ENCODE assay signal across 19 cellular contexts in genomic region chr1:4974981-4975685, GRCh38.
DNase-seq lines count a peak whose midpoint lies in the region; ATAC-seq and TF ChIP-seq lines count a peak whose summit lies in the region.
"Had no signal": no experiment of that assay in that cellular context is flagged by ENCODE, and none has a peak within 500 bp of the region (broad histone marks: within the 10 kb centered on the region; RNA-seq: fewer than 3 reads in every experiment).

No MANE protein-coding gene starts in this region.

- H3K4me3 ChIP-seq in ovary = no peak overlapping the region
- H3K4me3 ChIP-seq: A549, BLaER1 had no signal

- H3K9me3 ChIP-seq in ovary = no peaks in the 10 kb centered on the region
- H3K9me3 ChIP-seq: A549, BLaER1 had no signal

- no peak overlapping the region for H3K4me3 Mint-ChIP-seq in type B pancreatic cell
- H3K4me3 Mint-ChIP-seq: CD14-positive monocyte; CD4-positive, alpha-beta memory T cell; HFFc6 had no signal

- 85 to 88% (median 86%) methylated on average over 12 of the region's 12 CpGs for WGBS in ovary, 3 donors

- H3K27ac Mint-ChIP-seq in type B pancreatic cell = no peak overlapping the region
- H3K27ac Mint-ChIP-seq: CD14-positive monocyte; CD4-positive, alpha-beta memory T cell; HFFc6 had no signal

- no peaks in the 10 kb centered on the region for H3K36me3 Mint-ChIP-seq in type B pancreatic cell
- H3K36me3 Mint-ChIP-seq: CD14-positive monocyte; CD4-positive, alpha-beta memory T cell had no signal

- no peaks in the 10 kb centered on the region for H3K4me1 Mint-ChIP-seq in type B pancreatic cell (ENCODE audit: unreplicated experiment)
- H3K4me1 Mint-ChIP-seq: CD14-positive monocyte had no signal

- TF ChIP-seq CTCF in type B pancreatic cell (conservative IDR thresholded peaks at IDR 0.05) (no peak), ovary (IDR thresholded peaks at IDR 0.05) (no peak)

- H3K4me1 ChIP-seq in ovary (ENCODE audit: insufficient read depth) = peaks cover 17% of the 10 kb centered on the region
- H3K4me1 ChIP-seq: A549, BLaER1 had no signal

- H3K27me3 ChIP-seq in ovary = no peaks in the 10 kb centered on the region
- H3K27me3 ChIP-seq: BLaER1 had no signal

- peaks cover 44% of the 10 kb centered on the region for H3K27me3 Mint-ChIP-seq in type B pancreatic cell

- no peak overlapping the region for H3K27ac ChIP-seq in ovary
- H3K27ac ChIP-seq: 22Rv1, A549, BLaER1 had no signal

- H3K36me3 ChIP-seq in ovary = no peaks in the 10 kb centered on the region
- H3K36me3 ChIP-seq: BLaER1 had no signal

- H3K9me3 Mint-ChIP-seq in type B pancreatic cell = no peaks in the 10 kb centered on the region

- intact Hi-C loops in ovary (cut with DNase I) = no loop called here

- peak; percentile 17 for DNase-seq in NCI-H748 (lab: John Stamatoyannopoulos, UW; ENCODE audit: unreplicated experiment)
- DNase-seq in NCI-H748 treated with DMSO at 0.1 percent for 48 hours (lab: John Stamatoyannopoulos, UW) = no peak
- DNase-seq in NCI-H69 (lab: John Stamatoyannopoulos, UW) = peak; percentile 40
- DNase-seq in mesenteric fat pad (ENCODE audit: low spot score) = peak; percentile 39
- DNase-seq in type B pancreatic cell (ENCODE audit: extremely low spot score, unreplicated experiment) = peak; percentile 43
- DNase-seq in ovary = no peak
- DNase-seq: Calu3; CD4-positive, alpha-beta memory T cell; DMS79 treated with DMSO at 0.1 percent for 48 hours; GF-D8; GOT3; H7; HFFc6 had no signal

- no peak for TF ChIP-seq EP300 in ovary (IDR thresholded peaks at IDR 0.05)

- ATAC-seq in HG03571 (IDR thresholded peaks at IDR 0.05; ENCODE audit: unreplicated experiment) = no peak
- ATAC-seq: A549, HCT116 had no signal

- TF ChIP-seq POLR2A in ovary (IDR thresholded peaks at IDR 0.05) = no peak

Comparison
In these comparisons a context has a peak if more than half of its experiments do, and no peak if none do; other contexts are left out.
1. DNase-seq: peak in NCI-H748 (single experiment), NCI-H69 (single experiment), mesenteric fat pad (single experiment) and type B pancreatic cell (single experiment); none in NCI-H748 treated with DMSO at 0.1 percent for 48 hours (single experiment) and ovary (0 of 5).